In the genomic region with DNA sequence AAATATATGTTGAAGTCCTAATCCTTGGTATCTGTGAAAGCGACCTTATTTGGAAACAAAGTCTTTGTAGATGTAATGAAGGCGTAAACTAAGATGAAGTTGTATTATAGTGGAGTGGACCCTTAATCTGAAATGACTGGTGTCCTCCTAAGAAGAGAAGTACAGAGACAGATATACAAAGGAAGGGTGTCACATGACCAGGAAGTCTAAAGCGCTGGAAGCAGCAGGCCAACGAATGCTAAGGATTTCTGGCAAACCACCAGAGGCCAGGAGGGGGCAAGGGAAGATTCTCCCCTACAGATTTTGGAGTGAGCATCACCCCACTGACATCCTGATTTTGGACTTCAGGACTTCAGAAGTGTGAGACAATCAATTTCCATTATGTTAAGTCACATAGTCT, we compare ENCODE assay signal across 30 cellular contexts.
"Had no signal": no experiment of that assay in that cellular context is flagged by ENCODE, and none has a peak within 500 bp of the region (broad histone marks: within the 10 kb centered on the region; RNA-seq: fewer than 3 reads in every experiment).

No MANE protein-coding gene starts in this region.

- H3K4me3 Mint-ChIP-seq: natural killer cell treated with Interleukin-12 subunit alpha and Interleukin-12 subunit beta and Interleukin-15 and Interleukin-18, amount 100 ng/mL, for 72 hours; nephron progenitor cell; neural crest cell; stimulated activated effector memory CD8-positive, alpha-beta T cell treated with anti-CD3 and anti-CD28 coated beads, Interleukin-12 subunit alpha, Interleukin-12 subunit beta, amount 100 ng/mL, for 72 hours; stimulated activated naive B cell treated with anti-CD40 and anti-IgM and Interleukin-4, amounts not matched to agents 10 μg/mL and 1 μg/mL and 100 μg/mL, for 72 hours; stimulated activated naive CD8-positive, alpha-beta T cell treated with anti-CD3 and anti-CD28 coated beads, Interleukin-15, Interleukin-2, amounts not matched to agents 100 ng/mL and 50 ng/mL, for 24 hours had no signal

- H2AFZ ChIP-seq: parathyroid adenoma had no signal

- FAIRE-seq: small intestine, urothelium cell line had no signal

- H3K9me3 Mint-ChIP-seq: stimulated activated effector memory CD8-positive, alpha-beta T cell treated with anti-CD3 and anti-CD28 coated beads, Interleukin-12 subunit alpha, Interleukin-12 subunit beta, amount 100 ng/mL, for 72 hours; stimulated activated naive CD8-positive, alpha-beta T cell treated with anti-CD3 and anti-CD28 coated beads, Interleukin-15, Interleukin-2, amounts not matched to agents 100 ng/mL and 50 ng/mL, for 24 hours had no signal

- H3K9me3 ChIP-seq: neutrophil, ovary, psoas muscle, right lobe of liver, sigmoid colon, stomach, thoracic aorta, thyroid gland, tibial nerve, upper lobe of left lung, vagina had no signal

- H3K27ac Mint-ChIP-seq: natural killer cell treated with Interleukin-12 subunit alpha and Interleukin-12 subunit beta and Interleukin-15 and Interleukin-18, amount 100 ng/mL, for 72 hours; nephron progenitor cell; progenitor cell of endocrine pancreas; stimulated activated effector memory CD8-positive, alpha-beta T cell treated with anti-CD3 and anti-CD28 coated beads, Interleukin-12 subunit alpha, Interleukin-12 subunit beta, amount 100 ng/mL, for 72 hours; stimulated activated naive B cell treated with anti-CD40 and anti-IgM and Interleukin-4, amounts not matched to agents 10 μg/mL and 1 μg/mL and 100 μg/mL, for 72 hours; stimulated activated naive CD8-positive, alpha-beta T cell treated with anti-CD3 and anti-CD28 coated beads, Interleukin-15, Interleukin-2, amounts not matched to agents 100 ng/mL and 50 ng/mL, for 24 hours had no signal

- H3K27me3 ChIP-seq: neutrophil, ovary, right lobe of liver, sigmoid colon, stomach, thyroid gland, tibial nerve, upper lobe of left lung, vagina had no signal

- ATAC-seq: natural killer cell treated with Interleukin-12 subunit alpha and Interleukin-12 subunit beta and Interleukin-15 and Interleukin-18, amount 100 ng/mL, for 72 hours; psoas muscle; right cardiac atrium; right lobe of liver; stimulated activated effector memory CD8-positive, alpha-beta T cell treated with anti-CD3 and anti-CD28 coated beads, Interleukin-12 subunit alpha, Interleukin-12 subunit beta, amount 100 ng/mL, for 72 hours; stimulated activated naive B cell treated with anti-CD40 and anti-IgM and Interleukin-4, amounts not matched to agents 10 μg/mL and 1 μg/mL and 100 μg/mL, for 72 hours had no signal

- DNase-seq: nephron progenitor cell; nucleus accumbens; ovary; posterior cingulate gyrus; psoas muscle; right cardiac atrium; right lobe of liver; sigmoid colon; small intestine; stimulated activated CD4-positive, alpha-beta T cell treated with anti-CD3 and anti-CD28 coated beads, Interleukin-15, amount 100 ng/mL, for 24 hours; stimulated activated CD4-positive, alpha-beta T cell treated with anti-CD3 and anti-CD28 coated beads, Interleukin-2, amount 100 ng/mL, for 24 hours; stimulated activated CD4-positive, alpha-beta T cell treated with anti-CD3 and anti-CD28 coated beads, Interleukin-2, amount 100 ng/mL, for 48 hours; stimulated activated CD4-positive, alpha-beta T cell treated with anti-CD3 and anti-CD28 coated beads, Interleukin-4, amount 100 ng/mL, for 24 hours; stimulated activated naive B cell treated with anti-CD40 and anti-IgM and Interleukin-4, amounts not matched to agents 10 μg/mL and 1 μg/mL and 100 μg/mL, for 72 hours; stimulated activated naive CD4-positive, alpha-beta T cell treated with Interleukin-2 at 50 U/mL for 16 hours; stomach; thyroid gland; trophoblast cell had no signal

- H3K36me3 ChIP-seq: neutrophil, ovary, right lobe of liver, sigmoid colon, stomach, thoracic aorta, thyroid gland, tibial nerve, upper lobe of left lung, vagina had no signal

- H3K4me1 Mint-ChIP-seq: stimulated activated effector memory CD8-positive, alpha-beta T cell treated with anti-CD3 and anti-CD28 coated beads, Interleukin-12 subunit alpha, Interleukin-12 subunit beta, amount 100 ng/mL, for 72 hours; stimulated activated naive B cell treated with anti-CD40 and anti-IgM and Interleukin-4, amounts not matched to agents 10 μg/mL and 1 μg/mL and 100 μg/mL, for 72 hours had no signal

- H3K4me3 ChIP-seq: ovary, psoas muscle, right lobe of liver, sigmoid colon, stomach, thoracic aorta, thyroid gland, tibial nerve, upper lobe of left lung, vagina had no signal

- H3K27me3 Mint-ChIP-seq: natural killer cell treated with Interleukin-12 subunit alpha and Interleukin-12 subunit beta and Interleukin-15 and Interleukin-18, amount 100 ng/mL, for 72 hours; progenitor cell of endocrine pancreas; stimulated activated naive CD8-positive, alpha-beta T cell treated with anti-CD3 and anti-CD28 coated beads, Interleukin-15, Interleukin-2, amounts not matched to agents 100 ng/mL and 50 ng/mL, for 24 hours had no signal

- H3K79me2 ChIP-seq: parathyroid adenoma had no signal

- H3K27ac ChIP-seq: neutrophil, ovary, parathyroid adenoma, psoas muscle, right lobe of liver, sigmoid colon, stomach, thoracic aorta, thyroid gland, tibial nerve, upper lobe of left lung, vagina had no signal

- H3K9ac ChIP-seq: parathyroid adenoma had no signal

- H3K36me3 Mint-ChIP-seq: natural killer cell treated with Interleukin-12 subunit alpha and Interleukin-12 subunit beta and Interleukin-15 and Interleukin-18, amount 100 ng/mL, for 72 hours; stimulated activated effector memory CD8-positive, alpha-beta T cell treated with anti-CD3 and anti-CD28 coated beads, Interleukin-12 subunit alpha, Interleukin-12 subunit beta, amount 100 ng/mL, for 72 hours; stimulated activated naive B cell treated with anti-CD40 and anti-IgM and Interleukin-4, amounts not matched to agents 10 μg/mL and 1 μg/mL and 100 μg/mL, for 72 hours had no signal

- H3K4me1 ChIP-seq: parathyroid adenoma, right lobe of liver, sigmoid colon, stomach, thyroid gland, tibial nerve, upper lobe of left lung, vagina had no signal
